ENCODE assay signal across 16 cellular contexts in genomic region chr14:22478247-22478646, GRCh38.
"Had no signal": no experiment of that assay in that cellular context is flagged by ENCODE, and none has a peak within 500 bp of the region (broad histone marks: within the 10 kb centered on the region; RNA-seq: fewer than 3 reads in every experiment).

No MANE protein-coding gene starts in this region.

- DNase-seq: activated CD4-positive, alpha-beta T cell treated with anti-CD3 and anti-CD28 coated beads, Interleukin-2, amount 10 ng/mL, durations not matched to agents 24 days and 14 days; activated CD8-positive, alpha-beta memory T cell treated with anti-CD3 and anti-CD28 coated beads for 24 hours; activated naive CD8-positive, alpha-beta T cell treated with anti-CD3 and anti-CD28 coated beads for 36 hours; brain microvascular endothelial cell; cortex of kidney; effector CD4-positive, alpha-beta T cell; foreskin fibroblast; hypothalamus; mucosa of descending colon; naive thymus-derived CD4-positive, alpha-beta T cell; stimulated activated CD4-positive, alpha-beta T cell treated with anti-CD3 and anti-CD28 coated beads, Interleukin-12 subunit alpha, Interleukin-12 subunit beta, amount 100 ng/mL, for 4 hours; stimulated activated CD4-positive, alpha-beta T cell treated with anti-CD3 and anti-CD28 coated beads, Interleukin-2, amount 100 ng/mL, for 24 hours; transverse colon had no signal

- H3K27me3 Mint-ChIP-seq: activated CD4-positive, alpha-beta T cell treated with anti-CD3 and anti-CD28 coated beads, Interleukin-2, amount 10 ng/mL, durations not matched to agents 24 days and 14 days; activated naive CD8-positive, alpha-beta T cell treated with anti-CD3 and anti-CD28 coated beads for 36 hours; naive thymus-derived CD4-positive, alpha-beta T cell had no signal

- H3K9me3 ChIP-seq: left ventricle myocardium inferior, mucosa of descending colon, transverse colon had no signal

- H3K27me3 ChIP-seq: brain microvascular endothelial cell, transverse colon had no signal

- H3K4me3 ChIP-seq: left ventricle myocardium inferior, mucosa of descending colon, transverse colon had no signal

- ATAC-seq: mucosa of descending colon; naive thymus-derived CD4-positive, alpha-beta T cell had no signal

- H3K27ac ChIP-seq: brain microvascular endothelial cell had no signal

- H3K36me3 ChIP-seq: brain microvascular endothelial cell, left ventricle myocardium inferior, transverse colon had no signal

- FAIRE-seq: endothelial cell of umbilical vein had no signal

- H3K9me3 Mint-ChIP-seq: activated CD4-positive, alpha-beta T cell treated with anti-CD3 and anti-CD28 coated beads, Interleukin-2, amount 10 ng/mL, durations not matched to agents 24 days and 14 days; activated naive CD8-positive, alpha-beta T cell treated with anti-CD3 and anti-CD28 coated beads for 36 hours; activated T-helper 1 cell treated with anti-CD3 and anti-CD28 coated beads, Interleukin-12 subunit alpha, Interleukin-12 subunit beta, Interleukin-2, Interleukin-4 antibody, amounts not matched to agents 30 ng/mL and 10 ng/mL and 1 ng/mL, durations not matched to agents 14 hours and 24 hours and 36 hours; naive thymus-derived CD4-positive, alpha-beta T cell had no signal

- H3K36me3 Mint-ChIP-seq: activated naive CD8-positive, alpha-beta T cell treated with anti-CD3 and anti-CD28 coated beads for 36 hours had no signal

- H3K4me1 Mint-ChIP-seq: activated CD4-positive, alpha-beta T cell treated with anti-CD3 and anti-CD28 coated beads, Interleukin-2, amount 10 ng/mL, durations not matched to agents 24 days and 14 days; activated naive CD8-positive, alpha-beta T cell treated with anti-CD3 and anti-CD28 coated beads for 36 hours had no signal
